7 cellular contexts compared by ENCODE assay signal in the genomic region with DNA sequence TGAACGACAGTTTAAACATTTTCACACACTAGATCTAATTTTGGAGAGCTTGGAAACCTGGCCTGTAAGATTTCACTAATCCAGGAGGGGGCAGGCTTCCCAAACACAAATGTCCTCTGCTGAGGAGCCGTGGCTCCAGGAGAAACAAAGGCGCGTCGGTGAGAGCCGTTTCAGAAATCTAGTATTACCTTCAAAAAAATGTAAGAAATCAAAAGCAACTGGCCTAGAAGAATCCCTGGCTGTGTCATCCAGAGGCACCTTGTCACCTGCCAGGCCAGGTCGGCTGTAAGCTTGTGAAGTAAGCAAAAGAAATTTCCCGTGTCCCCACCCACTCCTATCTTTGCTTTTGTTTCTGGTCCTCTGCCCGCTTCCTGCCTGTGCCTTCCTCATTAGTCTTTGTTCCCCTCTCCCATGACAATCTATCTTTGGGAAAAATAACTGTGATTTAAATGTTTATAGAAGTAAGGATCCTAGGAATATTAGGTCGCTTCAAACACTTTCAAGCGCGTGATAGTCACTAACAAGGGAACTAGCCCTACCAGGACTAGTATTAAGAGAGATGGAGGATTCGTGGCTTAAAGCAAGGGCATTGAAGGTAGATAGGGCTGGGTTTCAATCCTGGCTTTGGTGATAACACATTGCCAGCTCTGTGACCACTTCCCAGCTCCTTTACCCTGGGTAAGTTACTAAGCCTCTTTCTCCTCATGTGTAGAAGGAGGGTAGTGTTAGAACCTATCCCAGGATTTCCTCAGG.
DNase-seq lines count a peak whose midpoint lies in the region; ATAC-seq and TF ChIP-seq lines count a peak whose summit lies in the region.

No MANE protein-coding gene starts in this region.

- peak; percentile 63 for TF ChIP-seq CTCF in GM12872 (IDR thresholded peaks at IDR 0.05; ENCODE audit: insufficient read depth, low read depth, low read length)

- H3K27me3 Mint-ChIP-seq in immature natural killer cell (ENCODE audit: low read depth in 3 of 3): peaks cover 2 to 6% (median 4%) of the 10 kb centered on the region in 3 donors

- peak; percentile 71 for ATAC-seq in HG02642 (IDR thresholded peaks at IDR 0.05; ENCODE audit: poor library complexity, unreplicated experiment)

- H3K9me3 Mint-ChIP-seq in immature natural killer cell: no peaks in the 10 kb centered on the region

- in situ Hi-C loops in T47D (cut with HindIII; ENCODE audit: low pct_unique_long_range_greater_than_20kb, low sequenced_read_pairs): no loop called here

- peak overlapping the region; percentile 89 to 95 (median 94) for H3K4me3 Mint-ChIP-seq in immature natural killer cell

- DNase-seq in NCI-H146 treated with DMSO at 0.1 percent for 48 hours (lab: John Stamatoyannopoulos, UW; ENCODE audit: unreplicated experiment) (peak; percentile 65), UCSD-AML1 (lab: John Stamatoyannopoulos, UW; ENCODE audit: unreplicated experiment) (peak; percentile 57), T47D (ENCODE audit: low read depth in 1 of 2, low spot score in 1 of 2) (peak; percentile 4 to 68), immature natural killer cell (peak; percentile 62 to 70 (median 69)), smooth muscle cell of the brain vasculature (ENCODE audit: low read depth, low spot score) (peak; percentile 67)

- H3K36me3 Mint-ChIP-seq in immature natural killer cell: no peaks in the 10 kb centered on the region

- H3K27ac Mint-ChIP-seq in immature natural killer cell: peak overlapping the region in 3 of 6 donors; percentile 34 to 74 (median 63)

- peaks cover 7 to 10% of the 10 kb centered on the region in 2 donors for H3K4me1 Mint-ChIP-seq in immature natural killer cell

Comparison
In these comparisons a context has a peak if more than half of its experiments do, and no peak if none do; other contexts are left out.
1. Peak in every context shown above with its lines: DNase-seq and ATAC-seq.